9 cellular contexts compared by ENCODE assay signal in the genomic region with DNA sequence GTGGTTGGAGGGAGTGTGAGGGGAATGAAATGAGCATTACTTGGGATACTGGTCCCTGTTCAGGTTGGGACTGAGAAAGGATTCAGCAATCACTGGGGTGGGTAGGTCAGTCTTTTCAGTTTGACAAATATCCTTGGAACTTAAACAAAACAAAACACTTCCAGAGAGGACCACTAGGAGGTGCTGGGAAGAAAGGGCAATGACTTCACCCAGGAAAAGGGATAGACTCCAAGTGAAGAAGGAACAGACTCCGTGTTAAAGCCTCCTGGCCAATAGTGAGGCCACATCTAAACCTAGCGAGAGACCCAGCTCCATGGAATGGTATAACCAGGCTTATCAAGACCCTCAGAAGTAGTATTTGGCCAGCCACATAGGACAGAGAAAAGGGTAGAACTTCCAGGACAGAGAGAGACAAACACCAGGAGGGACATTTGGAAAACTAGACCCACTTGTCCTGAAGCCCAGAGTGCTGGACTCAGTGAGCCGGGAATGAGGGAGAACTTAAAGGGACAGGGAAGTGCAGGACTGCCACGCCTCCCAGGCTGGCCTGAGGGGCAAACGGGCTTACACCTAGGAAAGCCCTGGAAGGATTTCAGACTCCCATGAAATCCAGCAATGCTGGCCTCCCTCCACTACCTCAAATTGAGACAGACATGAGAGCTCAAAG. TPM values are rescaled to one million over a fixed set of nuclear protein-coding genes. Genes with fewer than 3 reads are reported as not detected.
DNase-seq lines count a peak whose midpoint lies in the region; ATAC-seq and TF ChIP-seq lines count a peak whose summit lies in the region.
"Had no signal": no experiment of that assay in that cellular context is flagged by ENCODE, and none has a peak within 500 bp of the region (broad histone marks: within the 10 kb centered on the region; RNA-seq: fewer than 3 reads in every experiment).

No MANE protein-coding gene starts in this region.

- H3K27me3 ChIP-seq in colonic mucosa (no peaks in the 10 kb centered on the region), lung (ENCODE audit: control insufficient read depth, insufficient read depth) (no peaks in the 10 kb centered on the region)

- no peaks in the 10 kb centered on the region for H3K27me3 Mint-ChIP-seq in stimulated activated naive CD8-positive, alpha-beta T cell treated with anti-CD3 and anti-CD28 coated beads, Interleukin-15, amount 100 ng/mL, for 72 hours

- no peak overlapping the region for H3K4me3 Mint-ChIP-seq in stimulated activated naive CD8-positive, alpha-beta T cell treated with anti-CD3 and anti-CD28 coated beads, Interleukin-15, amount 100 ng/mL, for 72 hours

- H3K9me3 Mint-ChIP-seq in stimulated activated naive CD8-positive, alpha-beta T cell treated with anti-CD3 and anti-CD28 coated beads, Interleukin-15, amount 100 ng/mL, for 72 hours: no peaks in the 10 kb centered on the region
- H3K9me3 Mint-ChIP-seq: activated naive CD4-positive, alpha-beta T cell treated with anti-CD3 and anti-CD28 coated beads, Interleukin-2, amount 50 U/mL, for 72 hours had no signal

- no peaks in the 10 kb centered on the region for H3K9me3 ChIP-seq in colonic mucosa
- H3K9me3 ChIP-seq in lung (ENCODE audit: control insufficient read depth in 2 of 2, insufficient read depth in 1 of 2, low read length in 1 of 2): no peaks in the 10 kb centered on the region

- H3K27ac Mint-ChIP-seq in stimulated activated naive CD8-positive, alpha-beta T cell treated with anti-CD3 and anti-CD28 coated beads, Interleukin-15, amount 100 ng/mL, for 72 hours: no peak overlapping the region
- H3K27ac Mint-ChIP-seq: activated naive CD4-positive, alpha-beta T cell treated with anti-CD3 and anti-CD28 coated beads, Interleukin-2, amount 50 U/mL, for 72 hours had no signal

- no peak overlapping the region for H3K4me3 ChIP-seq in colonic mucosa
- H3K4me3 ChIP-seq in lung: no peak overlapping the region

- H3K36me3 ChIP-seq in colonic mucosa: no peaks in the 10 kb centered on the region
- H3K36me3 ChIP-seq in lung (ENCODE audit: control insufficient read depth in 2 of 2, insufficient read depth in 2 of 2, low read length in 2 of 2): no peaks in the 10 kb centered on the region

- peaks cover 17% of the 10 kb centered on the region for H3K4me1 Mint-ChIP-seq in stimulated activated naive CD8-positive, alpha-beta T cell treated with anti-CD3 and anti-CD28 coated beads, Interleukin-15, amount 100 ng/mL, for 72 hours

- no peak overlapping the region for H3K9ac ChIP-seq in colonic mucosa (ENCODE audit: low read depth in 2 of 2, low read length in 2 of 2)

- TF ChIP-seq CTCF in colonic mucosa (IDR thresholded peaks at IDR 0.05) (peak; percentile 65), lung (IDR thresholded peaks at IDR 0.05; ENCODE audit: control extremely low read depth, extremely low read depth) (peak; percentile 17)

- WGBS in lung, 2 donors: 62 to 75% methylated on average over 5 of the region's 5 CpGs

- no peak for ATAC-seq in stimulated activated naive CD8-positive, alpha-beta T cell treated with anti-CD3 and anti-CD28 coated beads, Interleukin-15, Interleukin-2, amounts not matched to agents 100 U/mL and 50 U/mL, for 24 hours
- no peak for ATAC-seq in stimulated activated naive CD8-positive, alpha-beta T cell treated with anti-CD3 and anti-CD28 coated beads, Interleukin-15, amount 100 ng/mL, for 72 hours
- ATAC-seq in lung (ENCODE audit: insufficient read depth, low FRiP score): no peak
- ATAC-seq in GM19395 (IDR thresholded peaks at IDR 0.05; ENCODE audit: unreplicated experiment): no peak
- ATAC-seq: activated naive CD4-positive, alpha-beta T cell treated with anti-CD3 and anti-CD28 coated beads, Interleukin-2, amount 50 U/mL, for 72 hours had no signal

- H3K4me1 ChIP-seq in colonic mucosa: no peaks in the 10 kb centered on the region
- no peaks in the 10 kb centered on the region for H3K4me1 ChIP-seq in lung (ENCODE audit: control insufficient read depth in 2 of 2, insufficient read depth in 2 of 2, low read length in 2 of 2)

- DNase-seq in stimulated activated naive CD8-positive, alpha-beta T cell treated with anti-CD3 and anti-CD28 coated beads, Interleukin-15, Interleukin-2, amounts not matched to agents 100 U/mL and 50 U/mL, for 24 hours: peak; percentile 9
- no peak for DNase-seq in stimulated activated naive CD8-positive, alpha-beta T cell treated with anti-CD3 and anti-CD28 coated beads, Interleukin-15, amount 100 ng/mL, for 72 hours
- DNase-seq in NCI-H526 (lab: John Stamatoyannopoulos, UW) (peak; percentile 67 to 84), colonic mucosa (peak; percentile 78), lung (ENCODE audit: low spot score) (peak; percentile 32), NCI-H1092 (lab: John Stamatoyannopoulos, UW) (no peak)
- no peak for DNase-seq in NK-92 treated with Interleukin-12 subunit alpha and Interleukin-12 subunit beta, amount 100 ng/mL, for 24 hours (lab: John Stamatoyannopoulos, UW)

- intact Hi-C loops in colonic mucosa (cut with DNase I): loop anchor here (5.0 kb wide), 1 partner anchor 149 kb away; no protein-coding TSS in a partner anchor

- no peak overlapping the region for H3K27ac ChIP-seq in colonic mucosa
- no peak overlapping the region for H3K27ac ChIP-seq in lung (ENCODE audit: low read depth in 1 of 2, low read length in 1 of 2)

RNA-seq across cellular contexts. Expression of a gene that starts 19.6 kb away (rescaled TPM):
- total RNA-seq in colonic mucosa (1 to 10 TPM; 2.5 to 2.7 TPM), lung (1 to 10 TPM in 1 of 2 donors, under 1 TPM in 1; 0.48 to 2.8 TPM)
- polyA plus RNA-seq in lung: under 1 TPM; 0.06 to 0.10 TPM

RNA-seq across cellular contexts. Expression of a gene that starts 55.0 kb away (rescaled TPM):
- total RNA-seq in colonic mucosa (10 to 100 TPM; 41.4 to 46.2 TPM), lung (10 to 100 TPM; 22.3 to 65.8 TPM)
- 10 to 100 TPM in 1 of 2 donors, 1 to 10 TPM in 1; 9.2 to 26.6 TPM for polyA plus RNA-seq in lung

Comparison
In these comparisons a context has a peak if more than half of its experiments do, and no peak if none do; other contexts are left out.
1. DNase-seq: peak in stimulated activated naive CD8-positive, alpha-beta T cell treated with anti-CD3 and anti-CD28 coated beads, Interleukin-15, Interleukin-2, amounts not matched to agents 100 U/mL and 50 U/mL, for 24 hours (single experiment), NCI-H526 (2 of 2), colonic mucosa (single experiment) and lung (single experiment); none in stimulated activated naive CD8-positive, alpha-beta T cell treated with anti-CD3 and anti-CD28 coated beads, Interleukin-15, amount 100 ng/mL, for 72 hours (0 of 2), NCI-H1092 (single experiment) and NK-92 treated with Interleukin-12 subunit alpha and Interleukin-12 subunit beta, amount 100 ng/mL, for 24 hours (single experiment).